1 cellular context compared by ENCODE assay signal in genomic region chr11:46112961-46113617, GRCh38.
TF ChIP-seq lines count a peak whose summit lies in the region.

No MANE protein-coding gene starts in this region.

TF ChIP-seq in K562, 482 proteins besides CTCF, POLR2A, EP300 and RAD21 (continued from another document and continues in another):
- TF ChIP-seq, protein P1, sequence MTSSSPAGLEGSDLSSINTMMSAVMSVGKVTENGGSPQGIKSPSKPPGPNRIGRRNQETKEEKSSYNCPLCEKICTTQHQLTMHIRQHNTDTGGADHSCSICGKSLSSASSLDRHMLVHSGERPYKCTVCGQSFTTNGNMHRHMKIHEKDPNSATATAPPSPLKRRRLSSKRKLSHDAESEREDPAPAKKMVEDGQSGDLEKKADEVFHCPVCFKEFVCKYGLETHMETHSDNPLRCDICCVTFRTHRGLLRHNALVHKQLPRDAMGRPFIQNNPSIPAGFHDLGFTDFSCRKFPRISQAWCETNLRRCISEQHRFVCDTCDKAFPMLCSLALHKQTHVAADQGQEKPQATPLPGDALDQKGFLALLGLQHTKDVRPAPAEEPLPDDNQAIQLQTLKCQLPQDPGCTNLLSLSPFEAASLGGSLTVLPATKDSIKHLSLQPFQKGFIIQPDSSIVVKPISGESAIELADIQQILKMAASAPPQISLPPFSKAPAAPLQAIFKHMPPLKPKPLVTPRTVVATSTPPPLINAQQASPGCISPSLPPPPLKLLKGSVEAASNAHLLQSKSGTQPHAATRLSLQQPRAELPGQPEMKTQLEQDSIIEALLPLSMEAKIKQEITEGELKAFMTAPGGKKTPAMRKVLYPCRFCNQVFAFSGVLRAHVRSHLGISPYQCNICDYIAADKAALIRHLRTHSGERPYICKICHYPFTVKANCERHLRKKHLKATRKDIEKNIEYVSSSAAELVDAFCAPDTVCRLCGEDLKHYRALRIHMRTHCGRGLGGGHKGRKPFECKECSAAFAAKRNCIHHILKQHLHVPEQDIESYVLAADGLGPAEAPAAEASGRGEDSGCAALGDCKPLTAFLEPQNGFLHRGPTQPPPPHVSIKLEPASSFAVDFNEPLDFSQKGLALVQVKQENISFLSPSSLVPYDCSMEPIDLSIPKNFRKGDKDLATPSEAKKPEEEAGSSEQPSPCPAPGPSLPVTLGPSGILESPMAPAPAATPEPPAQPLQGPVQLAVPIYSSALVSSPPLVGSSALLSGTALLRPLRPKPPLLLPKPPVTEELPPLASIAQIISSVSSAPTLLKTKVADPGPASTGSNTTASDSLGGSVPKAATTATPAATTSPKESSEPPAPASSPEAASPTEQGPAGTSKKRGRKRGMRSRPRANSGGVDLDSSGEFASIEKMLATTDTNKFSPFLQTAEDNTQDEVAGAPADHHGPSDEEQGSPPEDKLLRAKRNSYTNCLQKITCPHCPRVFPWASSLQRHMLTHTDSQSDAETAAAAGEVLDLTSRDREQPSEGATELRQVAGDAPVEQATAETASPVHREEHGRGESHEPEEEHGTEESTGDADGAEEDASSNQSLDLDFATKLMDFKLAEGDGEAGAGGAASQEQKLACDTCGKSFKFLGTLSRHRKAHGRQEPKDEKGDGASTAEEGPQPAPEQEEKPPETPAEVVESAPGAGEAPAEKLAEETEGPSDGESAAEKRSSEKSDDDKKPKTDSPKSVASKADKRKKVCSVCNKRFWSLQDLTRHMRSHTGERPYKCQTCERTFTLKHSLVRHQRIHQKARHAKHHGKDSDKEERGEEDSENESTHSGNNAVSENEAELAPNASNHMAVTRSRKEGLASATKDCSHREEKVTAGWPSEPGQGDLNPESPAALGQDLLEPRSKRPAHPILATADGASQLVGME (CRISPR knock-in tag; IDR thresholded peaks at IDR 0.05): no peak
- TF ChIP-seq ZBED1 (IDR thresholded peaks at IDR 0.05): no peak
- no peak for TF ChIP-seq CAMTA2 (CRISPR knock-in tag; conservative IDR thresholded peaks at IDR 0.05)
- TF ChIP-seq, protein P2, sequence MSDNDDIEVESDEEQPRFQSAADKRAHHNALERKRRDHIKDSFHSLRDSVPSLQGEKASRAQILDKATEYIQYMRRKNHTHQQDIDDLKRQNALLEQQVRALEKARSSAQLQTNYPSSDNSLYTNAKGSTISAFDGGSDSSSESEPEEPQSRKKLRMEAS (CRISPR knock-in tag; IDR thresholded peaks at IDR 0.05): no peak
- TF ChIP-seq ZNF583 (CRISPR knock-in tag; IDR thresholded peaks at IDR 0.05): no peak
- TF ChIP-seq E4F1 (CRISPR knock-in tag; IDR thresholded peaks at IDR 0.05; ENCODE audit: borderline replicate concordance): no peak
- no peak for TF ChIP-seq ETS2 (tag; IDR thresholded peaks at IDR 0.05; ENCODE audit: borderline replicate concordance, poor library complexity, severe bottlenecking)
- TF ChIP-seq BACH1 (tag; IDR thresholded peaks at IDR 0.05): 0 out of 2 replicates have a peak, but pooled peaks have one; percentile 49
- TF ChIP-seq ERF (CRISPR knock-in tag; IDR thresholded peaks at IDR 0.05): no peak
- TF ChIP-seq HNRNPH1 (optimal IDR thresholded peaks at IDR 0.05; ENCODE audit: low read depth, low read length): no peak
- TF ChIP-seq CBX3 (IDR thresholded peaks at IDR 0.05; ENCODE audit: borderline replicate concordance in 1 of 2, low read length in 2 of 2): 0 out of 3 replicates have a peak, but pooled peaks of 1 of the 2 experiments have one; percentile 41
- TF ChIP-seq MAZ (CRISPR knock-in tag; conservative IDR thresholded peaks at IDR 0.05 in 1 of 2, IDR thresholded peaks at IDR 0.05 in 1 of 2): no peak
- no peak for TF ChIP-seq DMBX1 (CRISPR knock-in tag; IDR thresholded peaks at IDR 0.05; ENCODE audit: borderline replicate concordance)
- TF ChIP-seq NEUROD1 (IDR thresholded peaks at IDR 0.05; ENCODE audit: borderline replicate concordance, low read depth, low read length, partially characterized antibody): no peak
- no peak for TF ChIP-seq ZNF318 (IDR thresholded peaks at IDR 0.05; ENCODE audit: borderline replicate concordance in 1 of 2, low read depth in 1 of 2)
- TF ChIP-seq XRCC3 (IDR thresholded peaks at IDR 0.05): no peak
- TF ChIP-seq ZNF282 (CRISPR knock-in tag; IDR thresholded peaks at IDR 0.05): no peak
- TF ChIP-seq L3MBTL2 (IDR thresholded peaks at IDR 0.05): no peak
- TF ChIP-seq SIRT6 (IDR thresholded peaks at IDR 0.05; ENCODE audit: low read depth, low read length): no peak
- no peak for TF ChIP-seq ZNF561 (CRISPR knock-in tag; conservative IDR thresholded peaks at IDR 0.05)
- no peak; the same call in 1 of the 2 replicates for TF ChIP-seq ADNP (tag; IDR thresholded peaks at IDR 0.05)
- TF ChIP-seq CBX8 (IDR thresholded peaks at IDR 0.05; ENCODE audit: borderline replicate concordance, extremely low read depth, low read depth, low read length, poor library complexity, severe bottlenecking): no peak
- no peak for TF ChIP-seq PKNOX1 (IDR thresholded peaks at IDR 0.05)
- TF ChIP-seq MCM2 (IDR thresholded peaks at IDR 0.05; ENCODE audit: low read depth): no peak
- 0 out of 2 replicates have a peak, but pooled peaks have one; percentile 49 for TF ChIP-seq THRAP3 (IDR thresholded peaks at IDR 0.05; ENCODE audit: borderline replicate concordance)
- no peak for TF ChIP-seq ZNF224 (CRISPR knock-in tag; IDR thresholded peaks at IDR 0.05)
- peak in 1 of 3 experiments; percentile 51 for TF ChIP-seq YY1 (IDR thresholded peaks at IDR 0.05; ENCODE audit: borderline replicate concordance in 1 of 3, control insufficient read depth in 1 of 3, extremely low read depth in 1 of 3, insufficient read depth in 3 of 3, insufficient read length in 1 of 3, insufficient replicate concordance in 2 of 3, low read depth in 1 of 3, low read length in 2 of 3)
- no peak for TF ChIP-seq KAT2B (IDR thresholded peaks at IDR 0.05; ENCODE audit: low read depth, low read length)
- TF ChIP-seq, protein P3, sequence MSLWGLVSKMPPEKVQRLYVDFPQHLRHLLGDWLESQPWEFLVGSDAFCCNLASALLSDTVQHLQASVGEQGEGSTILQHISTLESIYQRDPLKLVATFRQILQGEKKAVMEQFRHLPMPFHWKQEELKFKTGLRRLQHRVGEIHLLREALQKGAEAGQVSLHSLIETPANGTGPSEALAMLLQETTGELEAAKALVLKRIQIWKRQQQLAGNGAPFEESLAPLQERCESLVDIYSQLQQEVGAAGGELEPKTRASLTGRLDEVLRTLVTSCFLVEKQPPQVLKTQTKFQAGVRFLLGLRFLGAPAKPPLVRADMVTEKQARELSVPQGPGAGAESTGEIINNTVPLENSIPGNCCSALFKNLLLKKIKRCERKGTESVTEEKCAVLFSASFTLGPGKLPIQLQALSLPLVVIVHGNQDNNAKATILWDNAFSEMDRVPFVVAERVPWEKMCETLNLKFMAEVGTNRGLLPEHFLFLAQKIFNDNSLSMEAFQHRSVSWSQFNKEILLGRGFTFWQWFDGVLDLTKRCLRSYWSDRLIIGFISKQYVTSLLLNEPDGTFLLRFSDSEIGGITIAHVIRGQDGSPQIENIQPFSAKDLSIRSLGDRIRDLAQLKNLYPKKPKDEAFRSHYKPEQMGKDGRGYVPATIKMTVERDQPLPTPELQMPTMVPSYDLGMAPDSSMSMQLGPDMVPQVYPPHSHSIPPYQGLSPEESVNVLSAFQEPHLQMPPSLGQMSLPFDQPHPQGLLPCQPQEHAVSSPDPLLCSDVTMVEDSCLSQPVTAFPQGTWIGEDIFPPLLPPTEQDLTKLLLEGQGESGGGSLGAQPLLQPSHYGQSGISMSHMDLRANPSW (CRISPR knock-in tag; IDR thresholded peaks at IDR 0.05): no peak
- no peak for TF ChIP-seq XRCC5 (IDR thresholded peaks at IDR 0.05; ENCODE audit: low read depth, low read length)
- TF ChIP-seq IRF2 (CRISPR knock-in tag; IDR thresholded peaks at IDR 0.05): no peak
